Comparison of ENCODE assay signal across 8 cellular contexts in the genomic region with DNA sequence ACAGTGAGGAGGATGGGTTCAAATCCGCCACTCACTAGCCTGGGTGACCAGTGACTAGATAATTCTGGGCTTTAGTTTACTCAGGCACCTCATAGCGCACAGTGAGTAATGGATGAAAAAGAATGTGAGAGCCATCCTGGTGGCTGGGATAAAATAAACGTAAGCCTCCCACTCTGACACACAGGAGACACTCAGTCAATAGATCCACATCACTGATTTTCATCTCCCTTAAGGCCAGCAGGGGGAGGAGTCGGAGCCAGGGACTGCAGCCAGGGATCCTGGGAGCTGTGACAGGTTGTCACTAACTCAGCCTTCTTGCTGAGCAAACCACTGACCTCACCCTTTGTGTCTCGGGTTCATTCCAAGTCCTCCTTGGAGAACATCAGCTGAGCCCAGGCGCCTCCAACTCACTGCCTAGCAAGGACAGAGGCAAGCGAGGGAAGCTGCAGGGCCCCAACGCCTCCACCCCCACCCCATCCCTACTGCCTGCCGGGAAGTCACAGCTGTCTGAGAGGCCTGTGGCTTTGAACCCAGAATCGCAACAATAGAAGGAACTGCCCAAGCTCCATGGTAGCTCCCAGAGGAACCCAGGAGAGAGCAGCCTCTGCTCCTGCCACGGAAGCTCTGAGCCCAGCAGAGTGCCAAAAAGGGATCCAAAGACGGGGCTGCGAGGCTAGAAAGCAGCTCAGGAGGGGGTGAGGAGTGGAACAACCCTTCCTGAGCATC. TPM values are rescaled to one million over a fixed set of nuclear protein-coding genes. Genes with fewer than 3 reads are reported as not detected.
DNase-seq lines count a peak whose midpoint lies in the region; ATAC-seq lines count a peak whose summit lies in the region.

No MANE protein-coding gene starts in this region.

- H3K14ac ChIP-seq in trophoblast cell (ENCODE audit: low read length): peak overlapping the region; percentile 45

- H3K36me3 ChIP-seq in adipocyte (ENCODE audit: control insufficient read depth, insufficient read depth, low read length, severe bottlenecking) (no peaks in the 10 kb centered on the region), trophoblast cell (ENCODE audit: control insufficient read depth in 1 of 2, insufficient read depth in 2 of 2, low read length in 2 of 2) (peaks cover 5 to 7% of the 10 kb centered on the region in 2 experiments)

- peak overlapping the region; percentile 100 for H3K27ac ChIP-seq in trophoblast cell (ENCODE audit: low read depth, low read length)

- H3K4me3 ChIP-seq in adipocyte (ENCODE audit: low read length): peak overlapping the region; percentile 64
- no peak overlapping the region for H3K4me3 ChIP-seq in trophoblast cell (ENCODE audit: low read depth, low read length)

- ATAC-seq in GM21360 (IDR thresholded peaks at IDR 0.05; ENCODE audit: unreplicated experiment): no peak
- no peak for ATAC-seq in GM18517 (IDR thresholded peaks at IDR 0.05; ENCODE audit: unreplicated experiment)

- no CpG with 5 or more reads among the region's 13 CpGs for WGBS in trophoblast cell (ENCODE audit: extremely low coverage, insufficient coverage, insufficient read length)

- H2BK5ac ChIP-seq in trophoblast cell (ENCODE audit: low read depth, low read length, poor library complexity): peak overlapping the region; percentile 23

- peaks cover 34% of the 10 kb centered on the region for H3K79me2 ChIP-seq in trophoblast cell (ENCODE audit: control insufficient read depth, insufficient read depth, low read length, poor library complexity)

- H4K91ac ChIP-seq in trophoblast cell (ENCODE audit: low read depth, low read length): peak overlapping the region; percentile 65

- H3K9ac ChIP-seq in adipocyte (ENCODE audit: low read length) (peak overlapping the region; percentile 86), trophoblast cell (ENCODE audit: low read length) (no peak overlapping the region)

- H3K4ac ChIP-seq in trophoblast cell (ENCODE audit: low read depth, low read length): peak overlapping the region; percentile 61

- H2AK5ac ChIP-seq in trophoblast cell (ENCODE audit: low read length): peak overlapping the region; percentile 42

- H3K79me1 ChIP-seq in trophoblast cell (ENCODE audit: low read length): peaks cover 38% of the 10 kb centered on the region

- no peak overlapping the region for H2AFZ ChIP-seq in trophoblast cell (ENCODE audit: insufficient read depth, low read length, poor library complexity)

- H4K12ac ChIP-seq in trophoblast cell (ENCODE audit: low read depth, low read length): peak overlapping the region; percentile 3

- peaks cover 84% of the 10 kb centered on the region for H3K4me1 ChIP-seq in adipocyte (ENCODE audit: control insufficient read depth, insufficient read depth, low read length)
- H3K4me1 ChIP-seq in trophoblast cell (ENCODE audit: control insufficient read depth in 1 of 2, insufficient read depth in 2 of 2, low read length in 2 of 2): peaks cover 59% of the 10 kb centered on the region in 2 experiments

- H3K9me3 ChIP-seq in adipocyte (ENCODE audit: control insufficient read depth, low read length): no peaks in the 10 kb centered on the region
- H3K9me3 ChIP-seq in trophoblast cell (ENCODE audit: insufficient read depth, low read depth, low read length): peaks cover 2% of the 10 kb centered on the region

- no peak overlapping the region for H3K4me2 ChIP-seq in trophoblast cell (ENCODE audit: low read length)

- H3K27me3 ChIP-seq in adipocyte (replicated peaks; ENCODE audit: control insufficient read depth, insufficient read depth, low read length) (no peaks in the 10 kb centered on the region), trophoblast cell (ENCODE audit: insufficient read depth, low read length) (no peaks in the 10 kb centered on the region)

- DNase-seq in EH (ENCODE audit: low read depth): peak; percentile 99
- peak; percentile 50 for DNase-seq in NCI-H1694 treated with DMSO at 0.1 percent for 48 hours (lab: John Stamatoyannopoulos, UW)
- DNase-seq in adipocyte (ENCODE audit: low read depth): peak; percentile 94
- peak; percentile 92 for DNase-seq in cardiac septum (ENCODE audit: low spot score)
- peak; percentile 96 to 97 for DNase-seq in trophoblast cell
- no peak for DNase-seq in ecto neural progenitor cell (ENCODE audit: low spot score)

- peak overlapping the region; percentile 55 for H3K18ac ChIP-seq in trophoblast cell (ENCODE audit: low read length)

- intact Hi-C loops in cardiac septum (cut with DNase I): no loop called here

- peak overlapping the region; percentile 37 for H2BK120ac ChIP-seq in trophoblast cell (ENCODE audit: insufficient read depth, low read length, poor library complexity)

- H3K23ac ChIP-seq in trophoblast cell (ENCODE audit: low read length): no peak overlapping the region

- H4K8ac ChIP-seq in trophoblast cell (ENCODE audit: low read depth, low read length): peak overlapping the region; percentile 24

- peak overlapping the region; percentile 55 for H2BK12ac ChIP-seq in trophoblast cell (ENCODE audit: low read length)

RNA-seq across cellular contexts. Expression of a gene that starts 30.7 kb away (rescaled TPM):
- 73.8 TPM for total RNA-seq in cardiac septum
- polyA plus RNA-seq in trophoblast cell (2013): 99.6 and 100 TPM in 2 replicates

RNA-seq across cellular contexts. Expression of a gene that starts 33.9 kb away (rescaled TPM):
- total RNA-seq in cardiac septum: 594 TPM
- polyA plus RNA-seq in trophoblast cell (2013): 2,531 and 2,584 TPM in 2 replicates

RNA-seq across cellular contexts. Expression of a gene that starts 40.3 kb away (rescaled TPM):
- 39.8 TPM for total RNA-seq in cardiac septum
- polyA plus RNA-seq in trophoblast cell (2013): 41.3 and 42.4 TPM in 2 replicates

RNA-seq across cellular contexts. Expression of a gene that starts 56.9 kb away (rescaled TPM):
- 27,323 TPM for total RNA-seq in cardiac septum
- not detected in 2 replicates for polyA plus RNA-seq in trophoblast cell (2013)

RNA-seq across cellular contexts. Expression of a gene that starts 58.2 kb away (rescaled TPM):
- 3,560 TPM for total RNA-seq in cardiac septum
- not detected in 2 replicates for polyA plus RNA-seq in trophoblast cell (2013)
